In genomic region chr11:66268210-66268952, GRCh38 we compare ENCODE assay signal across 1 cellular context.
A peak's percentile ranks its signal among the peaks of the same experiment; 100 is the strongest.
TF ChIP-seq lines count a peak whose summit lies in the region.

Gene RAB1B, plus strand, starts transcription at chr11:66268639. Its CDS starts 41 bp downstream, at chr11:66268680.

TF ChIP-seq in HepG2, 621 proteins besides CTCF, POLR2A, EP300 and RAD21 (continued from another document and continues in another):
- 0 out of 2 replicates have a peak, but pooled peaks have one; percentile 10 for TF ChIP-seq MLX (CRISPR knock-in tag; IDR thresholded peaks at IDR 0.05)
- 0 out of 2 replicates have a peak, but pooled peaks have one; percentile 1 for TF ChIP-seq ZFP37 (CRISPR knock-in tag; IDR thresholded peaks at IDR 0.05; ENCODE audit: borderline replicate concordance)
- 0 out of 2 replicates have a peak, but pooled peaks have one; percentile 24 for TF ChIP-seq ZNF678 (CRISPR knock-in tag; IDR thresholded peaks at IDR 0.05)
- TF ChIP-seq ZNF790 (CRISPR knock-in tag; IDR thresholded peaks at IDR 0.05; ENCODE audit: borderline replicate concordance): no peak
- TF ChIP-seq MYPOP (CRISPR knock-in tag; IDR thresholded peaks at IDR 0.05): peak; percentile 51; the same call in 1 of the 2 replicates
- TF ChIP-seq RERE (CRISPR knock-in tag; IDR thresholded peaks at IDR 0.05; ENCODE audit: low read depth): no peak
- no peak for TF ChIP-seq FLYWCH1 (CRISPR knock-in tag; IDR thresholded peaks at IDR 0.05)
- peak; percentile 53; the same call in 1 of the 2 replicates for TF ChIP-seq YEATS2 (CRISPR knock-in tag; IDR thresholded peaks at IDR 0.05; ENCODE audit: borderline replicate concordance)
- TF ChIP-seq POLR2AphosphoS5 (IDR thresholded peaks at IDR 0.05; ENCODE audit: low read depth, low read length): peak; percentile 66
- no peak; the same call in 1 of the 2 replicates for TF ChIP-seq ZNF609 (CRISPR knock-in tag; IDR thresholded peaks at IDR 0.05; ENCODE audit: borderline replicate concordance)
- 0 out of 2 replicates have a peak, but pooled peaks have one; percentile 34 for TF ChIP-seq ZNF761 (CRISPR knock-in tag; conservative IDR thresholded peaks at IDR 0.05)
- TF ChIP-seq ZNF136 (CRISPR knock-in tag; IDR thresholded peaks at IDR 0.05; ENCODE audit: low read depth): 0 out of 2 replicates have a peak, but pooled peaks have one; percentile 41
- peak; percentile 52; the same call in 1 of the 2 replicates for TF ChIP-seq NFKB2 (CRISPR knock-in tag; IDR thresholded peaks at IDR 0.05; ENCODE audit: borderline replicate concordance)
- no peak for TF ChIP-seq ZNF784 (CRISPR knock-in tag; IDR thresholded peaks at IDR 0.05; ENCODE audit: borderline replicate concordance)
- peak; percentile 65; the same call in 1 of the 2 replicates for TF ChIP-seq ZNF430 (CRISPR knock-in tag; IDR thresholded peaks at IDR 0.05)
- TF ChIP-seq SP5 (CRISPR knock-in tag; IDR thresholded peaks at IDR 0.05; ENCODE audit: borderline replicate concordance, low read depth): peak; percentile 7; the same call in 1 of the 2 replicates
- no peak for TF ChIP-seq SNAPC4 (CRISPR knock-in tag; IDR thresholded peaks at IDR 0.05)
- peak; percentile 93 for TF ChIP-seq THAP9 (CRISPR knock-in tag; IDR thresholded peaks at IDR 0.05; ENCODE audit: borderline replicate concordance)
- 0 out of 2 replicates have a peak, but pooled peaks have one; percentile 34 for TF ChIP-seq MAX (IDR thresholded peaks at IDR 0.05)
- TF ChIP-seq FOXA3 (CRISPR knock-in tag; IDR thresholded peaks at IDR 0.05): peak; percentile 40; the same call in 1 of the 2 replicates
- no peak for TF ChIP-seq SIX4 (CRISPR knock-in tag; IDR thresholded peaks at IDR 0.05)
- TF ChIP-seq PHF5A (CRISPR knock-in tag; IDR thresholded peaks at IDR 0.05; ENCODE audit: low read depth, unreplicated experiment): peak; percentile 21
- peak; percentile 20; the same call in 1 of the 2 replicates for TF ChIP-seq ARNT2 (CRISPR knock-in tag; IDR thresholded peaks at IDR 0.05; ENCODE audit: low read depth)
- TF ChIP-seq ZNF773 (CRISPR knock-in tag; IDR thresholded peaks at IDR 0.05; ENCODE audit: borderline replicate concordance): no peak
- TF ChIP-seq RARG (CRISPR knock-in tag; IDR thresholded peaks at IDR 0.05; ENCODE audit: low read depth): no peak
- TF ChIP-seq SOX5 (CRISPR knock-in tag; IDR thresholded peaks at IDR 0.05; ENCODE audit: borderline replicate concordance): peak; percentile 46; the same call in 1 of the 2 replicates
- peak; percentile 23; the same call in 1 of the 2 replicates for TF ChIP-seq TAF1 (CRISPR knock-in tag; IDR thresholded peaks at IDR 0.05)
